ENCODE assay signal across 13 cellular contexts in genomic region chr7:135391514-135391913, GRCh38.
"Had no signal": no experiment of that assay in that cellular context is flagged by ENCODE, and none has a peak within 500 bp of the region (broad histone marks: within the 10 kb centered on the region; RNA-seq: fewer than 3 reads in every experiment).

No MANE protein-coding gene starts in this region.

- H3K4me3 ChIP-seq: MG63 had no signal

- H3K36me3 ChIP-seq: MG63 had no signal

- H3K9ac ChIP-seq: SK-N-SH had no signal

- H3K9me3 ChIP-seq: MG63, SK-N-SH had no signal

- H3K9me2 ChIP-seq: SK-N-SH had no signal

- H3K4me2 ChIP-seq: SK-N-SH had no signal

- H3K27me3 ChIP-seq: MG63 had no signal

- DNase-seq: Karpas-422; KG1; MG63; NCI-H1694; NCI-H187 treated with DMSO at 0.1 percent for 48 hours; NCI-H446 treated with DMSO at 0.1 percent for 48 hours; NCI-H82; NK-92 treated with Interleukin-12 subunit alpha and Interleukin-12 subunit beta, amount 100 ng/mL, for 24 hours; PC-3; SHP77; SK-N-SH had no signal

- ATAC-seq: Panc1, PC-3 had no signal

- H3K27ac ChIP-seq: RWPE1 had no signal
